Comparison of ENCODE assay signal across 8 cellular contexts in genomic region chr14:49598182-49598478, GRCh38. TPM values are rescaled to one million over a fixed set of nuclear protein-coding genes. Genes with fewer than 3 reads are reported as not detected.
DNase-seq lines count a peak whose midpoint lies in the region; FAIRE-seq and TF ChIP-seq lines count a peak whose summit lies in the region.

No MANE protein-coding gene starts in this region.

- H3K9ac ChIP-seq in kidney (ENCODE audit: low read length in 2 of 2), result peak overlapping the region; percentile 75 to 99
- H3K9ac ChIP-seq in subcutaneous abdominal adipose tissue (ENCODE audit: low read length in 5 of 5), result peak overlapping the region; percentile 60 to 97 (median 89)

- H3K27me3 ChIP-seq in BJ (ENCODE audit: control insufficient read depth, insufficient read depth, low read length) (no peaks in the 10 kb centered on the region), ascending aorta (no peaks in the 10 kb centered on the region), subcutaneous abdominal adipose tissue (ENCODE audit: control insufficient read depth in 5 of 5, insufficient read depth in 4 of 5, low read length in 5 of 5) (no peaks in the 10 kb centered on the region)

- DNase-seq in BJ (ENCODE audit: low read depth), result no peak
- no peak for DNase-seq in HFF-Myc (ENCODE audit: extremely low read depth, low read depth)
- DNase-seq in ascending aorta (ENCODE audit: low spot score in 2 of 2), result no peak
- no peak for DNase-seq in kidney
- no peak for DNase-seq in glomerular visceral epithelial cell (ENCODE audit: extremely low spot score)
- no peak for DNase-seq in activated CD8-positive, alpha-beta memory T cell treated with anti-CD3 and anti-CD28 coated beads for 24 hours
- no peak for DNase-seq in posterior cingulate gyrus

- no peaks in the 10 kb centered on the region for H3K36me3 ChIP-seq in BJ (ENCODE audit: control insufficient read depth, insufficient read depth, low read length)
- peaks cover 0 to under 1% of the 10 kb centered on the region in 2 donors for H3K36me3 ChIP-seq in ascending aorta
- no peaks in the 10 kb centered on the region for H3K36me3 ChIP-seq in kidney (ENCODE audit: control insufficient read depth in 1 of 2, insufficient read depth in 2 of 2, low read length in 2 of 2)
- peaks cover 0 to under 1% (median 0%) of the 10 kb centered on the region in 5 donors for H3K36me3 ChIP-seq in subcutaneous abdominal adipose tissue (ENCODE audit: control insufficient read depth in 5 of 5, insufficient read depth in 5 of 5, low read length in 5 of 5)

- no peak for TF ChIP-seq CTCF in BJ (IDR thresholded peaks at IDR 0.05; ENCODE audit: insufficient read depth, low read depth, low read length)
- TF ChIP-seq CTCF in HFF-Myc (IDR thresholded peaks at IDR 0.05; ENCODE audit: low read depth, low read length, missing control alignments), result no peak
- TF ChIP-seq CTCF in ascending aorta (IDR thresholded peaks at IDR 0.05), result no peak
- TF ChIP-seq CTCF in kidney (IDR thresholded peaks at IDR 0.05; ENCODE audit: borderline replicate concordance, extremely low read depth, insufficient read depth), result no peak

- intact Hi-C loops in ascending aorta (cut with DNase I), result loop anchor here (1.0 kb wide), 1 partner anchor 22 kb away; the partner anchor contains the start of genes MGAT2 and RPL36AL
- intact Hi-C loops in kidney (cut with DNase I), result no loop called here
- intact Hi-C loops in posterior cingulate gyrus (cut with DNase I), result loop anchor here (2.0 kb wide), 1 partner anchor 23 kb away; the partner anchor contains the start of genes MGAT2 and RPL36AL

- peak overlapping the region; percentile 96 for H3K4me3 ChIP-seq in BJ (ENCODE audit: low read depth, low read length)
- peak overlapping the region; percentile 95 for H3K4me3 ChIP-seq in HFF-Myc (replicated peaks; ENCODE audit: low read depth, low read length)
- H3K4me3 ChIP-seq in ascending aorta, result peak overlapping the region; percentile 82
- H3K4me3 ChIP-seq in kidney (ENCODE audit: low read length in 2 of 2), result peak overlapping the region; percentile 96 to 97
- peak overlapping the region; percentile 87 to 99 (median 95) for H3K4me3 ChIP-seq in subcutaneous abdominal adipose tissue (ENCODE audit: low read depth in 1 of 5, low read length in 5 of 5)

- no peak for FAIRE-seq in kidney (lab: Jason Lieb, UNC)

- POLR2A ChIA-PET in BJ (lab: Charles Lee), result interaction anchor here (1.3 kb wide), 1 partner anchor 12 kb away, joined by 4 read pairs; the partner anchor contains the start of gene RPS29

- H3K4me1 ChIP-seq in ascending aorta (peaks cover 0 to 5% of the 10 kb centered on the region in 2 donors), kidney (ENCODE audit: control insufficient read depth in 1 of 2, insufficient read depth in 1 of 2, low read depth in 1 of 2, low read length in 2 of 2) (peaks cover 0 to 3% of the 10 kb centered on the region in 2 donors), subcutaneous abdominal adipose tissue (ENCODE audit: control insufficient read depth in 5 of 5, insufficient read depth in 5 of 5, low read length in 5 of 5) (peaks cover 0 to 29% (median 21%) of the 10 kb centered on the region in 5 donors)

- H3K9me3 ChIP-seq in ascending aorta (no peaks in the 10 kb centered on the region), kidney (ENCODE audit: control insufficient read depth in 1 of 2, low read length in 2 of 2) (no peaks in the 10 kb centered on the region), subcutaneous abdominal adipose tissue (ENCODE audit: control insufficient read depth in 5 of 5, low read length in 5 of 5) (no peaks in the 10 kb centered on the region)

- H3K27ac ChIP-seq in ascending aorta (peak overlapping the region; percentile 93 to 96), kidney (ENCODE audit: low read depth in 2 of 2, low read length in 2 of 2) (peak overlapping the region; percentile 95 to 97), subcutaneous abdominal adipose tissue (ENCODE audit: low read depth, low read length) (peak overlapping the region; percentile 80)

- CTCF ChIA-PET in BJ (lab: Yijun Ruan, JAX), result interaction anchor here (1.0 to 1.8 kb wide), 4 partner anchors 11 to 255 kb away, joined by 3 to 19 read pairs (median 4); partner anchors contain the start of genes MGAT2, NEMF, RPL36AL and RPS29

RNA-seq across cellular contexts. Expression of gene LRR1, which starts 0.6 kb away (rescaled TPM):
- polyA plus RNA-seq in BJ (2011; rRNA removed) (8.6 and 11.9 TPM in 2 replicates), kidney (ENCODE audit: insufficient read depth, low read depth, low replicate concordance) (7.7 TPM)
- polyA minus RNA-seq in BJ (2011; rRNA and poly(A)+ RNA removed), result 3.7 and 4.5 TPM in 2 replicates
- total RNA-seq in ascending aorta (not detected), kidney (6.6 TPM)

RNA-seq across cellular contexts. Expression of gene RPS29, which starts 11.9 kb away (rescaled TPM):
- polyA plus RNA-seq in BJ (2011; rRNA removed) (3,639 and 4,331 TPM in 2 replicates), kidney (ENCODE audit: insufficient read depth, low read depth, low replicate concordance) (2,862 TPM)
- 490 and 796 TPM in 2 replicates for polyA minus RNA-seq in BJ (2011; rRNA and poly(A)+ RNA removed)
- total RNA-seq in ascending aorta (2,262 TPM), kidney (1,054 TPM)

RNA-seq across cellular contexts. Expression of gene RPL36AL, which starts 22.3 kb away (rescaled TPM):
- 87.9 and 203 TPM in 2 replicates for polyA plus RNA-seq in BJ (2011; rRNA removed)
- polyA minus RNA-seq in BJ (2011; rRNA and poly(A)+ RNA removed), result 16.8 and 25.8 TPM in 2 replicates
- total RNA-seq in ascending aorta, result 21.3 TPM
- total RNA-seq in kidney, result 157 TPM
- polyA plus RNA-seq in kidney (ENCODE audit: insufficient read depth, low read depth, low replicate concordance), result 455 TPM

RNA-seq across cellular contexts. Expression of gene MGAT2, which starts 22.5 kb away (rescaled TPM):
- polyA plus RNA-seq in BJ (2011; rRNA removed) (24.1 and 35.2 TPM in 2 replicates), kidney (ENCODE audit: insufficient read depth, low read depth, low replicate concordance) (11.9 TPM)
- 12.0 and 18.5 TPM in 2 replicates for polyA minus RNA-seq in BJ (2011; rRNA and poly(A)+ RNA removed)
- total RNA-seq in ascending aorta (37.4 TPM), kidney (31.8 TPM)

RNA-seq across cellular contexts. Expression of gene DNAAF2, which starts 36.9 kb away (rescaled TPM):
- polyA plus RNA-seq in BJ (2011; rRNA removed), result 3.6 and 4.2 TPM in 2 replicates
- 1.0 and 1.1 TPM in 2 replicates for polyA minus RNA-seq in BJ (2011; rRNA and poly(A)+ RNA removed)
- total RNA-seq in ascending aorta, result 14.0 TPM
- 7.7 TPM for total RNA-seq in kidney
- polyA plus RNA-seq in kidney (ENCODE audit: insufficient read depth, low read depth, low replicate concordance), result 6.9 TPM
